In the genomic region with DNA sequence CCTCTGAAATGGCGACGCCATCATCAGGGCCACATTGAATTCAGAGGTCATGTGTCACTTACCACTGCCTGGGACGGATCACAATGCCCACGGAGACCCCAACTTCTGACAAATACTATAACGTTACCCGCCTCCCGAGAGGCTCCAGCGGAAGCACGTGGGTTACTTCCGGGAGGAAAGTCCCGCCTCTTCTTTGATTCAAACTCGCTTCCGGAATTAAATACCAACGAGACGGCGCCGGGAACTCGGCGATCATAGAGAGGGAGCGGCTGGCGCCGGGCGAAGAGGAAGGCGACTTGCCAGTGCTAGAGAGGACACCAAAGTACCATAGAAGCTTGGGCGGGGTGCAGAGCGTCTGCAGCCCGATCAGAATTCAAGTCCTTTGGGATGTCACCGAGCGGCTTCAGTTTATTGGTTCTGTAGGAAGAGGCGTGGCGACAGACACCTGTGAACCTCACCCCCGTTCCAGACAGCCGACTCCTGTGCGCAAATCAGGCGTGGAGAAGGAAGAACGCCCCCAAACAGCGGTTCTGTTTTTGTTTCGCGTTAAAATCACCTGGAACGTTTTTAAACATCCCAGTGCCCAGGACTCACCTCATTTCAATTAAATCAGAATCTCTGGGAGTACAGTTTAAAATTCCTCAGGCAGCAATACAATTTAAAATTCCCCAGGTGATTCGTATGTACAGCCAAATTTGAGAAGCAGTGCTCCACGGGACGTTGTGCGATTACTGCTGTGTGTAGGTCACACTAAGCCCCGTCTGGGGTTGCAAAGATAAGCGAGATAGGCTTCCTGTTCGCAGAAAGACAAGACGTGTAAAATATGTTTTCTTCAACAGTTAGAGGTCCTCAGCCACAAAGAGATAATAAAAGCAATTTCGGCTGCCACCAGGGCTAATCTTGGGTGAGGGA, we compare ENCODE assay signal across 8 cellular contexts. TPM values are rescaled to one million over a fixed set of nuclear protein-coding genes. Genes with fewer than 3 reads are reported as not detected.
DNase-seq lines count a peak whose midpoint lies in the region; ATAC-seq and TF ChIP-seq lines count a peak whose summit lies in the region.

Gene TIMM10 (minus strand): TSS at position 159 of the 912 bp plus-strand sequence. CDS start 565 bp downstream, outside the sequence.

- peak; percentile 90 for DNase-seq in GM13977 (ENCODE audit: low spot score)
- peak; percentile 96 for DNase-seq in NCI-H1694 (lab: John Stamatoyannopoulos, UW)
- peak; percentile 92 for DNase-seq in amniotic stem cell (lab: John Stamatoyannopoulos, UW)
- peak; percentile 93 to 95 for DNase-seq in heart right ventricle
- DNase-seq in posterior cingulate gyrus, result peak; percentile 91 to 99 (median 96)
- DNase-seq in upper lobe of left lung, result peak; percentile 94 to 98

- TF ChIP-seq CTCF in GM13977 (IDR thresholded peaks at IDR 0.05; ENCODE audit: extremely low read depth, insufficient read depth, missing control alignments), result no peak
- no peak for TF ChIP-seq CTCF in heart right ventricle (IDR thresholded peaks at IDR 0.05)
- TF ChIP-seq CTCF in upper lobe of left lung (IDR thresholded peaks at IDR 0.05), result no peak

- peaks cover 0 to 20% (median 11%) of the 10 kb centered on the region in 9 donors for H3K36me3 ChIP-seq in heart right ventricle
- peaks cover 0 to 6% (median 2%) of the 10 kb centered on the region in 4 donors for H3K36me3 ChIP-seq in upper lobe of left lung

- no peaks in the 10 kb centered on the region for H3K9me3 Mint-ChIP-seq in T-helper 1 cell treated with Interleukin-12 subunit alpha and Interleukin-12 subunit beta and Interleukin-4 antibody, amounts not matched to agents 30 μg/mL and 1 μg/mL, for 36 hours

- H3K27ac ChIP-seq in heart right ventricle (peak within 1 kb of the TSS in 9 of 10 donors; percentile 30 to 86 (median 76)), upper lobe of left lung (peak within 1 kb of the TSS; percentile 69 to 81 (median 76))

- peaks cover 12% of the 10 kb centered on the region for H3K36me3 Mint-ChIP-seq in T-helper 1 cell treated with Interleukin-12 subunit alpha and Interleukin-12 subunit beta and Interleukin-4 antibody, amounts not matched to agents 30 μg/mL and 1 μg/mL, for 36 hours (ENCODE audit: low read depth)

- WGBS in heart right ventricle, 2 donors, result 0 to 1% methylated on average over 49 of the region's 49 CpGs
- WGBS in upper lobe of left lung, 2 donors, result 0% methylated on average over 31 to 49 of the region's 49 CpGs

- in situ Hi-C loops in GM13977 (cut with MboI; ENCODE audit: low pct_unique_long_range_greater_than_20kb, low sequenced_read_pairs, unreplicated experiment), result no loop called here

- H3K27me3 ChIP-seq in heart right ventricle (no peaks in the 10 kb centered on the region), upper lobe of left lung (no peaks in the 10 kb centered on the region)

- H3K9me3 ChIP-seq in heart right ventricle (no peaks in the 10 kb centered on the region), upper lobe of left lung (no peaks in the 10 kb centered on the region)

- peaks cover 35% of the 10 kb centered on the region for H3K4me1 Mint-ChIP-seq in T-helper 1 cell treated with Interleukin-12 subunit alpha and Interleukin-12 subunit beta and Interleukin-4 antibody, amounts not matched to agents 30 μg/mL and 1 μg/mL, for 36 hours (ENCODE audit: low read depth)

- H3K4me3 ChIP-seq in heart right ventricle, result peak within 1 kb of the TSS; percentile 51 to 90 (median 74)
- peak within 1 kb of the TSS; percentile 55 to 91 (median 70) for H3K4me3 ChIP-seq in upper lobe of left lung

- H3K27me3 Mint-ChIP-seq in T-helper 1 cell treated with Interleukin-12 subunit alpha and Interleukin-12 subunit beta and Interleukin-4 antibody, amounts not matched to agents 30 μg/mL and 1 μg/mL, for 36 hours (ENCODE audit: low read depth), result no peaks in the 10 kb centered on the region

- H3K4me3 Mint-ChIP-seq in T-helper 1 cell treated with Interleukin-12 subunit alpha and Interleukin-12 subunit beta and Interleukin-4 antibody, amounts not matched to agents 30 μg/mL and 1 μg/mL, for 36 hours, result peak within 1 kb of the TSS; percentile 92

- peak in 2 of 4 donors; percentile 41 to 60 for TF ChIP-seq POLR2A in upper lobe of left lung (IDR thresholded peaks at IDR 0.05)

- peaks cover 0 to 23% (median 13%) of the 10 kb centered on the region in 9 donors for H3K4me1 ChIP-seq in heart right ventricle
- H3K4me1 ChIP-seq in upper lobe of left lung, result peaks cover 17 to 26% (median 18%) of the 10 kb centered on the region in 4 donors

- TF ChIP-seq EP300 in upper lobe of left lung (IDR thresholded peaks at IDR 0.05), result peak in 1 of 4 donors; percentile 51

- peak; percentile 97 for ATAC-seq in HG02884 (IDR thresholded peaks at IDR 0.05; ENCODE audit: unreplicated experiment)
- ATAC-seq in heart right ventricle, result peak; percentile 97 to 99 (median 98)
- ATAC-seq in upper lobe of left lung (ENCODE audit: low FRiP score in 2 of 2), result peak; percentile 98 to 99

- H3K27ac Mint-ChIP-seq in T-helper 1 cell treated with Interleukin-12 subunit alpha and Interleukin-12 subunit beta and Interleukin-4 antibody, amounts not matched to agents 30 μg/mL and 1 μg/mL, for 36 hours, result peak within 1 kb of the TSS; percentile 89

- intact Hi-C loops in heart right ventricle (cut with DNase I) (loop anchor here in 2 of 10 donors (2.0 to 5.0 kb wide), 2 partner anchors 74 to 184 kb away; no protein-coding TSS in a partner anchor), posterior cingulate gyrus (cut with DNase I) (loop anchor here (5.0 kb wide), 2 partner anchors 36 to 194 kb away; partner anchors contain the start of genes P2RX3, SSRP1 and UBE2L6)

RNA-seq across cellular contexts. Expression of gene TIMM10, which starts in this region (rescaled TPM):
- total RNA-seq in heart right ventricle, result 10 to 100 TPM; 38.0 to 76.6 (median 51.5) TPM
- polyA plus RNA-seq in heart right ventricle, result 100 to 1,000 TPM in 1 of 2 donors, 10 to 100 TPM in 1; 22.9 to 163 TPM
- total RNA-seq in upper lobe of left lung, result 10 to 100 TPM in 5 of 6 donors, 1 to 10 TPM in 1; 7.3 to 62.2 (median 26.8) TPM

Comparison
In these comparisons a context has a peak if more than half of its experiments do, and no peak if none do; other contexts are left out.
1. Peak in every context shown above with its lines: DNase-seq, ATAC-seq, H3K4me3 ChIP-seq and H3K27ac ChIP-seq.